Comparison of ENCODE assay signal across 19 cellular contexts in the genomic region with DNA sequence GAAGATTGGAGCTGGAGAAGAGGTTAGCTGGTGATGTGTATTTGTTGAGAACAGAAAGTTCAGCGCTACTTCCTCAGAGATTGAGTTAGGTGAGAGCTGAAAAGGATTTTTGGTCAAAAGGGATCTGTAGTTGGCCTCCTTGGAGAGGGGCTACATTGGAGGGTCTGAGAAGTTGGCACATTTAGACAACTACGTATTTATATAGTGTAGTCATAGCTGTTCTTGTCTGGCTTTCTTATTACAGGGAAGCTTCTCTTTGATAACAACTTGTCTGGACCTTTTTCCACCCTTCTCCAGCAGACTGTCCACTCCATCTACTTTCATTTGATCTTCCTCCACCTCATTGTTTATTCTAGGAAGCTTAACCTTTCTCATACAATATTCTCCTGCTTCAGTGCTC. TPM values are rescaled to one million over a fixed set of nuclear protein-coding genes. Genes with fewer than 3 reads are reported as not detected.
DNase-seq lines count a peak whose midpoint lies in the region; ATAC-seq and TF ChIP-seq lines count a peak whose summit lies in the region.
"Had no signal": no experiment of that assay in that cellular context is flagged by ENCODE, and none has a peak within 500 bp of the region (broad histone marks: within the 10 kb centered on the region; RNA-seq: fewer than 3 reads in every experiment).

No MANE protein-coding gene starts in this region.

- peaks cover 28% of the 10 kb centered on the region for H3K4me1 Mint-ChIP-seq in activated CD8-positive, alpha-beta T cell treated with anti-CD3 and anti-CD28 coated beads, Interleukin-2, amount 10 ng/mL, durations not matched to agents 7 days and 5 days (ENCODE audit: low read depth)
- peaks cover 16% of the 10 kb centered on the region for H3K4me1 Mint-ChIP-seq in activated CD8-positive, alpha-beta T cell treated with anti-CD3 and anti-CD28 coated beads for 36 hours (ENCODE audit: low read depth)
- H3K4me1 Mint-ChIP-seq in activated B cell treated with CpG ODN at 0.5 μM for 24 hours, result peaks cover 21% of the 10 kb centered on the region
- peaks cover 22 to 32% (median 31%) of the 10 kb centered on the region in 4 donors for H3K4me1 Mint-ChIP-seq in naive thymus-derived CD8-positive, alpha-beta T cell
- peaks cover 44% of the 10 kb centered on the region for H3K4me1 Mint-ChIP-seq in stimulated activated effector memory CD8-positive, alpha-beta T cell treated with anti-CD3 and anti-CD28 coated beads, Interleukin-12 subunit alpha, Interleukin-12 subunit beta, amount 100 ng/mL, for 72 hours

- no peak for ATAC-seq in activated CD8-positive, alpha-beta T cell treated with anti-CD3 and anti-CD28 coated beads, Interleukin-2, amount 10 ng/mL, durations not matched to agents 7 days and 5 days
- ATAC-seq in activated CD8-positive, alpha-beta T cell treated with anti-CD3 and anti-CD28 coated beads for 36 hours, result no peak
- ATAC-seq in activated B cell treated with CpG ODN at 0.5 μM for 24 hours (ENCODE audit: low read depth) (no peak), omental fat pad (ENCODE audit: low FRiP score) (no peak)
- no peak for ATAC-seq in naive thymus-derived CD8-positive, alpha-beta T cell
- no peak for ATAC-seq in stimulated activated effector memory CD8-positive, alpha-beta T cell treated with anti-CD3 and anti-CD28 coated beads, Interleukin-12 subunit alpha, Interleukin-12 subunit beta, amount 100 ng/mL, for 72 hours
- ATAC-seq: Right ventricle myocardium inferior had no signal

- H3K27ac ChIP-seq in breast epithelium, result no peak overlapping the region
- H3K27ac ChIP-seq: BLaER1 treated with 17β-estradiol and CSF1 and Interleukin-3, amounts not matched to agents 10 nM and 100 nM had no signal

- CTCF ChIA-PET in activated CD8-positive, alpha-beta T cell treated with anti-CD3 and anti-CD28 coated beads, Interleukin-2, amount 10 ng/mL, durations not matched to agents 7 days and 5 days (lab: Charles Lee), result interaction anchor here (1.2 to 1.6 kb wide), 3 partner anchors 20 to 146 kb away, joined by 3 to 6 read pairs (median 3); no protein-coding TSS in a partner anchor
- CTCF ChIA-PET in activated CD8-positive, alpha-beta T cell treated with anti-CD3 and anti-CD28 coated beads for 36 hours (lab: Charles Lee), result interaction anchor here (0.9 to 1.6 kb wide), 3 partner anchors 13 to 23 kb away, joined by 3 to 4 read pairs (median 3); no protein-coding TSS in a partner anchor
- CTCF ChIA-PET in activated B cell treated with CpG ODN at 0.5 μM for 24 hours (lab: Charles Lee), result no interaction called here

- H3K9me3 ChIP-seq in breast epithelium, result no peaks in the 10 kb centered on the region

- intact Hi-C loops in activated CD8-positive, alpha-beta T cell treated with anti-CD3 and anti-CD28 coated beads for 36 hours (cut with micrococcal nuclease), result no loop called here
- intact Hi-C loops in activated B cell treated with CpG ODN at 0.5 μM for 24 hours (cut with micrococcal nuclease) (no loop called here), breast epithelium (cut with DNase I; ENCODE audit: low total_unique reads) (no loop called here)

- H3K36me3 ChIP-seq in breast epithelium, result no peaks in the 10 kb centered on the region

- POLR2A ChIA-PET in activated CD8-positive, alpha-beta T cell treated with anti-CD3 and anti-CD28 coated beads, Interleukin-2, amount 10 ng/mL, durations not matched to agents 7 days and 5 days (lab: Charles Lee), result no interaction called here
- POLR2A ChIA-PET in activated CD8-positive, alpha-beta T cell treated with anti-CD3 and anti-CD28 coated beads for 36 hours (lab: Charles Lee), result interaction anchor here (0.7 to 1.4 kb wide), 3 partner anchors 9 to 150 kb away, joined by 3 to 5 read pairs (median 3); a partner anchor contains a TSS
- POLR2A ChIA-PET in activated B cell treated with CpG ODN at 0.5 μM for 24 hours (lab: Charles Lee), result no interaction called here
- POLR2A ChIA-PET in naive thymus-derived CD8-positive, alpha-beta T cell (lab: Charles Lee), result no interaction called here

- peaks cover 4% of the 10 kb centered on the region for H3K9me3 Mint-ChIP-seq in activated CD8-positive, alpha-beta T cell treated with anti-CD3 and anti-CD28 coated beads, Interleukin-2, amount 10 ng/mL, durations not matched to agents 7 days and 5 days (ENCODE audit: insufficient read depth)
- peaks cover 2% of the 10 kb centered on the region for H3K9me3 Mint-ChIP-seq in activated CD8-positive, alpha-beta T cell treated with anti-CD3 and anti-CD28 coated beads for 36 hours
- peaks cover 7% of the 10 kb centered on the region for H3K9me3 Mint-ChIP-seq in activated B cell treated with CpG ODN at 0.5 μM for 24 hours
- H3K9me3 Mint-ChIP-seq in naive thymus-derived CD8-positive, alpha-beta T cell, result peaks cover 0 to 5% (median 0%) of the 10 kb centered on the region in 9 donors
- H3K9me3 Mint-ChIP-seq in stimulated activated effector memory CD8-positive, alpha-beta T cell treated with anti-CD3 and anti-CD28 coated beads, Interleukin-12 subunit alpha, Interleukin-12 subunit beta, amount 100 ng/mL, for 72 hours, result no peaks in the 10 kb centered on the region

- no peaks in the 10 kb centered on the region for H3K27me3 ChIP-seq in breast epithelium
- H3K27me3 ChIP-seq: BLaER1 treated with 17β-estradiol and CSF1 and Interleukin-3, amounts not matched to agents 10 nM and 100 nM had no signal

- no peaks in the 10 kb centered on the region for H3K4me1 ChIP-seq in breast epithelium

- H3K36me3 Mint-ChIP-seq in activated CD8-positive, alpha-beta T cell treated with anti-CD3 and anti-CD28 coated beads, Interleukin-2, amount 10 ng/mL, durations not matched to agents 7 days and 5 days (ENCODE audit: low read depth), result peaks cover 64% of the 10 kb centered on the region
- peaks cover 24% of the 10 kb centered on the region for H3K36me3 Mint-ChIP-seq in activated CD8-positive, alpha-beta T cell treated with anti-CD3 and anti-CD28 coated beads for 36 hours (ENCODE audit: low read depth)
- peaks cover 38% of the 10 kb centered on the region for H3K36me3 Mint-ChIP-seq in activated B cell treated with CpG ODN at 0.5 μM for 24 hours (ENCODE audit: low read depth)
- peaks cover 0 to 58% (median 34%) of the 10 kb centered on the region in 3 donors for H3K36me3 Mint-ChIP-seq in naive thymus-derived CD8-positive, alpha-beta T cell
- H3K36me3 Mint-ChIP-seq in stimulated activated effector memory CD8-positive, alpha-beta T cell treated with anti-CD3 and anti-CD28 coated beads, Interleukin-12 subunit alpha, Interleukin-12 subunit beta, amount 100 ng/mL, for 72 hours, result peaks cover 91% of the 10 kb centered on the region

- no peak overlapping the region for H3K4me3 Mint-ChIP-seq in activated CD8-positive, alpha-beta T cell treated with anti-CD3 and anti-CD28 coated beads, Interleukin-2, amount 10 ng/mL, durations not matched to agents 7 days and 5 days
- H3K4me3 Mint-ChIP-seq in activated CD8-positive, alpha-beta T cell treated with anti-CD3 and anti-CD28 coated beads for 36 hours, result no peak overlapping the region
- no peak overlapping the region for H3K4me3 Mint-ChIP-seq in activated B cell treated with CpG ODN at 0.5 μM for 24 hours
- no peak overlapping the region for H3K4me3 Mint-ChIP-seq in naive thymus-derived CD8-positive, alpha-beta T cell
- H3K4me3 Mint-ChIP-seq in stimulated activated effector memory CD8-positive, alpha-beta T cell treated with anti-CD3 and anti-CD28 coated beads, Interleukin-12 subunit alpha, Interleukin-12 subunit beta, amount 100 ng/mL, for 72 hours, result no peak overlapping the region

- no peak overlapping the region for H3K4me3 ChIP-seq in breast epithelium
- H3K4me3 ChIP-seq: BLaER1 treated with 17β-estradiol and CSF1 and Interleukin-3, amounts not matched to agents 10 nM and 100 nM had no signal

- TF ChIP-seq POLR2A in breast epithelium (IDR thresholded peaks at IDR 0.05), result no peak

- H3K27ac Mint-ChIP-seq in activated CD8-positive, alpha-beta T cell treated with anti-CD3 and anti-CD28 coated beads, Interleukin-2, amount 10 ng/mL, durations not matched to agents 7 days and 5 days, result peak overlapping the region; percentile 22
- H3K27ac Mint-ChIP-seq in activated CD8-positive, alpha-beta T cell treated with anti-CD3 and anti-CD28 coated beads for 36 hours, result no peak overlapping the region
- peak overlapping the region; percentile 32 for H3K27ac Mint-ChIP-seq in activated B cell treated with CpG ODN at 0.5 μM for 24 hours
- H3K27ac Mint-ChIP-seq in naive thymus-derived CD8-positive, alpha-beta T cell, result peak overlapping the region in 6 of 10 donors; percentile 12 to 68 (median 42)
- H3K27ac Mint-ChIP-seq in stimulated activated effector memory CD8-positive, alpha-beta T cell treated with anti-CD3 and anti-CD28 coated beads, Interleukin-12 subunit alpha, Interleukin-12 subunit beta, amount 100 ng/mL, for 72 hours, result peak overlapping the region; percentile 36

- DNase-seq in activated CD8-positive, alpha-beta T cell treated with anti-CD3 and anti-CD28 coated beads, Interleukin-2, amount 10 ng/mL, durations not matched to agents 7 days and 5 days, result no peak
- DNase-seq in activated CD8-positive, alpha-beta T cell treated with anti-CD3 and anti-CD28 coated beads for 36 hours, result no peak
- DNase-seq in activated B cell treated with CpG ODN at 0.5 μM for 24 hours (no peak), LoVo (ENCODE audit: low spot score) (no peak), omental fat pad (ENCODE audit: low spot score) (no peak), breast epithelium (ENCODE audit: low spot score in 2 of 2) (no peak)
- DNase-seq in naive thymus-derived CD8-positive, alpha-beta T cell, result no peak
- peak in 1 of 2 donors; percentile 40 for DNase-seq in stimulated activated effector memory CD8-positive, alpha-beta T cell treated with anti-CD3 and anti-CD28 coated beads, Interleukin-12 subunit alpha, Interleukin-12 subunit beta, amount 100 ng/mL, for 72 hours (ENCODE audit: low spot score in 2 of 2)
- DNase-seq: 8988T, DMS79, H7, MM.1S, NCI-H1048, NCI-H1417 treated with DMSO at 0.1 percent for 48 hours, NCI-H187, NCI-H446 treated with DMSO at 0.1 percent for 48 hours, OCI-M1 had no signal

- no peak for TF ChIP-seq CTCF in activated CD8-positive, alpha-beta T cell treated with anti-CD3 and anti-CD28 coated beads for 36 hours (IDR thresholded peaks at IDR 0.05)
- TF ChIP-seq CTCF in activated B cell treated with CpG ODN at 0.5 μM for 24 hours (IDR thresholded peaks at IDR 0.05) (no peak), omental fat pad (IDR thresholded peaks at IDR 0.05) (no peak), breast epithelium (IDR thresholded peaks at IDR 0.05) (no peak)

- H3K27me3 Mint-ChIP-seq in activated CD8-positive, alpha-beta T cell treated with anti-CD3 and anti-CD28 coated beads, Interleukin-2, amount 10 ng/mL, durations not matched to agents 7 days and 5 days (ENCODE audit: low read depth), result no peaks in the 10 kb centered on the region
- H3K27me3 Mint-ChIP-seq in activated CD8-positive, alpha-beta T cell treated with anti-CD3 and anti-CD28 coated beads for 36 hours, result no peaks in the 10 kb centered on the region
- no peaks in the 10 kb centered on the region for H3K27me3 Mint-ChIP-seq in activated B cell treated with CpG ODN at 0.5 μM for 24 hours
- H3K27me3 Mint-ChIP-seq in naive thymus-derived CD8-positive, alpha-beta T cell, result no peaks in the 10 kb centered on the region

RNA-seq across cellular contexts. Expression of a gene that starts 43.7 kb away (rescaled TPM):
- total RNA-seq in activated CD8-positive, alpha-beta T cell treated with anti-CD3 and anti-CD28 coated beads, Interleukin-2, amount 10 ng/mL, durations not matched to agents 7 days and 5 days, result 100 to 1,000 TPM; 112 to 120 TPM
- total RNA-seq in activated CD8-positive, alpha-beta T cell treated with anti-CD3 and anti-CD28 coated beads for 36 hours, result 10 to 100 TPM; 18.6 to 28.8 TPM
- total RNA-seq in activated B cell treated with CpG ODN at 0.5 μM for 24 hours (35.9 and 36.8 TPM in 2 replicates), omental fat pad (10 to 100 TPM; 21.3 to 47.0 (median 33.3) TPM), breast epithelium (10 to 100 TPM; 22.6 to 34.7 (median 34.0) TPM)
- total RNA-seq in naive thymus-derived CD8-positive, alpha-beta T cell, result 10 to 100 TPM; 52.0 to 60.2 TPM
- 1 to 10 TPM; 2.9 to 5.9 (median 2.9) TPM for polyA plus RNA-seq in naive thymus-derived CD8-positive, alpha-beta T cell
